Comparison of ENCODE assay signal across 34 cellular contexts in the genomic region with DNA sequence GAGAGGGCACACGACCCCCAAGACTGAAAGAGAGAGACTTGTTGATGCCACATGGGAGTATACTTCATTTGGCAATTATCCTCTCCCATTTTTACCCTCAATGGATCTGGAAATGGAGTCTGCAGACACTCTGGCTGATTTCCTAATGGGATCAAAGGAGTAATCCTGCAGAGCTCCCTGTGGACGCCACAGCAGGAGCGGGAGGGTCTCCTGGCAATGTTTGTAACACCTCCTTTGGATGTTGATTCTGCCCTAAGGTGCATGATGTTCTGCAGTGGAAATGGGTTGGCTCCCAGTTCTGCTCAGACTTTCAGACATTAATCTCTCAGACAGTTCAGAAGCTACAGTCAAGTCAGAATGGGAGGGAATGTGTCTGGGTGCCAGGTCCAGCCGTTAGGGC.
"Had no signal": no experiment of that assay in that cellular context is flagged by ENCODE, and none has a peak within 500 bp of the region (broad histone marks: within the 10 kb centered on the region; RNA-seq: fewer than 3 reads in every experiment).

No MANE protein-coding gene starts in this region.

- H3K27ac ChIP-seq: adrenal gland, Peyer's patch, SJSA1 had no signal

- ATAC-seq: activated naive CD4-positive, alpha-beta T cell treated with anti-CD3 and anti-CD28 coated beads, Interleukin-2, amount 50 U/mL, for 72 hours; activated T-cell treated with anti-CD3 and anti-CD28 coated beads, Interleukin-2, amount 50 U/mL, for 4 hours; K562; PC-3 had no signal

- H3K4me1 ChIP-seq: adrenal gland, Peyer's patch, SJSA1 had no signal

- H3K9me3 Mint-ChIP-seq: activated B cell treated with CpG ODN at 0.5 μM for 24 hours; activated CD4-positive, alpha-beta memory T cell treated with anti-CD3 and anti-CD28 coated beads for 36 hours; activated naive CD4-positive, alpha-beta T cell treated with anti-CD3 and anti-CD28 coated beads for 36 hours; activated naive CD4-positive, alpha-beta T cell treated with anti-CD3 and anti-CD28 coated beads, Interleukin-2, amount 50 U/mL, for 72 hours; activated T-cell treated with anti-CD3 and anti-CD28 coated beads, Interleukin-2, amount 50 U/mL, for 4 hours; activated T-helper 1 cell treated with anti-CD3 and anti-CD28 coated beads, Interleukin-12 subunit alpha, Interleukin-12 subunit beta, Interleukin-2, Interleukin-4 antibody, amounts not matched to agents 30 ng/mL and 10 ng/mL and 1 ng/mL, durations not matched to agents 14 hours and 24 hours and 36 hours; brain; T-helper 1 cell treated with Interleukin-12 subunit alpha and Interleukin-12 subunit beta and Interleukin-4 antibody, amounts not matched to agents 30 μg/mL and 1 μg/mL, for 36 hours; T-helper 2 cell treated with Interferon-gamma antibody and Interleukin-4, amounts not matched to agents 5 μg/mL and 100 μg/mL, for 36 hours had no signal

- H3K36me3 Mint-ChIP-seq: activated CD4-positive, alpha-beta memory T cell treated with anti-CD3 and anti-CD28 coated beads for 36 hours; activated naive CD4-positive, alpha-beta T cell treated with anti-CD3 and anti-CD28 coated beads, Interleukin-2, amount 50 U/mL, for 72 hours; brain had no signal

- H3K4me3 ChIP-seq: adrenal gland, K562, Peyer's patch, SJSA1 had no signal

- DNase-seq: activated B cell treated with CpG ODN at 0.5 μM for 24 hours; activated CD4-positive, alpha-beta memory T cell treated with anti-CD3 and anti-CD28 coated beads for 36 hours; activated CD4-positive, alpha-beta T cell treated with anti-CD3 and anti-CD28 coated beads for 4 hours; activated CD4-positive, alpha-beta T cell treated with anti-CD3 and anti-CD28 coated beads, Interleukin-2, amount 50 U/mL, for 1 hour; activated CD4-positive, CD25-positive, alpha-beta regulatory T cell treated with anti-CD3 and anti-CD28 coated beads, Interleukin-2, amount 50 U/mL, for 72 hours; activated CD8-positive, alpha-beta memory T cell treated with anti-CD3 and anti-CD28 coated beads, Interleukin-2, amount 50 U/mL, for 4 hours; activated gamma-delta T cell treated with Interleukin-2 at 50 U/mL for 16 hours; activated naive CD4-positive, alpha-beta T cell treated with anti-CD3 and anti-CD28 coated beads for 36 hours; activated T-cell treated with anti-CD3 and anti-CD28 coated beads for 4 hours; activated T-cell treated with anti-CD3 and anti-CD28 coated beads, Interleukin-2, amount 50 U/mL, for 4 hours; adrenal gland; anterior cingulate cortex; caudate nucleus; NCI-H1048; NCI-H1105 treated with DMSO at 0.1 percent for 48 hours; NCI-H1436; NCI-H1694; NCI-H1930; NCI-H2081 treated with DMSO at 0.1 percent for 48 hours; NCI-H345; NCI-H524 treated with DMSO at 0.1 percent for 48 hours; NCI-H748 treated with DMSO at 0.1 percent for 48 hours; PC-3; Peyer's patch; RPMI8226; SHP77 treated with DMSO at 0.1 percent for 48 hours; SK-N-SH had no signal

- H3K4me3 Mint-ChIP-seq: activated B cell treated with CpG ODN at 0.5 μM for 24 hours; activated CD4-positive, alpha-beta memory T cell treated with anti-CD3 and anti-CD28 coated beads for 36 hours; activated naive CD4-positive, alpha-beta T cell treated with anti-CD3 and anti-CD28 coated beads for 36 hours; activated T-cell treated with anti-CD3 and anti-CD28 coated beads, Interleukin-2, amount 50 U/mL, for 4 hours; activated T-helper 1 cell treated with anti-CD3 and anti-CD28 coated beads, Interleukin-12 subunit alpha, Interleukin-12 subunit beta, Interleukin-2, Interleukin-4 antibody, amounts not matched to agents 30 ng/mL and 10 ng/mL and 1 ng/mL, durations not matched to agents 14 hours and 24 hours and 36 hours; brain; T-helper 1 cell treated with Interleukin-12 subunit alpha and Interleukin-12 subunit beta and Interleukin-4 antibody, amounts not matched to agents 30 μg/mL and 1 μg/mL, for 36 hours; T-helper 2 cell treated with Interferon-gamma antibody and Interleukin-4, amounts not matched to agents 5 μg/mL and 100 μg/mL, for 36 hours had no signal

- H3K9me3 ChIP-seq: adrenal gland, Peyer's patch, SJSA1, SK-N-SH had no signal

- H3K4me1 Mint-ChIP-seq: activated B cell treated with CpG ODN at 0.5 μM for 24 hours had no signal

- H3K27me3 ChIP-seq: adrenal gland, Peyer's patch, SJSA1 had no signal

- H3K27me3 Mint-ChIP-seq: activated B cell treated with CpG ODN at 0.5 μM for 24 hours; activated CD4-positive, alpha-beta memory T cell treated with anti-CD3 and anti-CD28 coated beads for 36 hours had no signal

- H3K27ac Mint-ChIP-seq: activated B cell treated with CpG ODN at 0.5 μM for 24 hours; activated CD4-positive, alpha-beta memory T cell treated with anti-CD3 and anti-CD28 coated beads for 36 hours; activated naive CD4-positive, alpha-beta T cell treated with anti-CD3 and anti-CD28 coated beads for 36 hours; activated naive CD4-positive, alpha-beta T cell treated with anti-CD3 and anti-CD28 coated beads, Interleukin-2, amount 50 U/mL, for 72 hours; activated T-helper 1 cell treated with anti-CD3 and anti-CD28 coated beads, Interleukin-12 subunit alpha, Interleukin-12 subunit beta, Interleukin-2, Interleukin-4 antibody, amounts not matched to agents 30 ng/mL and 10 ng/mL and 1 ng/mL, durations not matched to agents 14 hours and 24 hours and 36 hours; brain; T-helper 1 cell treated with Interleukin-12 subunit alpha and Interleukin-12 subunit beta and Interleukin-4 antibody, amounts not matched to agents 30 μg/mL and 1 μg/mL, for 36 hours; T-helper 2 cell treated with Interferon-gamma antibody and Interleukin-4, amounts not matched to agents 5 μg/mL and 100 μg/mL, for 36 hours had no signal

- H3K36me3 ChIP-seq: adrenal gland, Peyer's patch, SJSA1 had no signal

- H3K9ac ChIP-seq: SK-N-SH had no signal
